ENCODE assay signal across 9 cellular contexts in genomic region chrX:96372313-96373046, GRCh38.
DNase-seq lines count a peak whose midpoint lies in the region; ATAC-seq and TF ChIP-seq lines count a peak whose summit lies in the region.
"Had no signal": no experiment of that assay in that cellular context is flagged by ENCODE, and none has a peak within 500 bp of the region (broad histone marks: within the 10 kb centered on the region; RNA-seq: fewer than 3 reads in every experiment).

No MANE protein-coding gene starts in this region.

- H2BK20ac ChIP-seq in H9 (ENCODE audit: low read depth, low read length, poor library complexity, severe bottlenecking) = no peak overlapping the region

- H3K9me3 ChIP-seq in H9 (ENCODE audit: control insufficient read depth, low read depth, low read length) = no peaks in the 10 kb centered on the region
- H3K9me3 ChIP-seq: SJSA1 had no signal

- no peaks in the 10 kb centered on the region for H3K27me3 ChIP-seq in H9 (ENCODE audit: insufficient read depth, low read length)
- H3K27me3 ChIP-seq: SJSA1 had no signal

- no peak overlapping the region for H3K4ac ChIP-seq in H9 (ENCODE audit: low read depth, low read length)

- H3K27me3 Mint-ChIP-seq in H9 (ENCODE audit: low read depth) = no peaks in the 10 kb centered on the region
- peaks cover 11% of the 10 kb centered on the region for H3K27me3 Mint-ChIP-seq in chondrocyte (ENCODE audit: low read depth)
- H3K27me3 Mint-ChIP-seq in activated T-helper 17 cell treated with anti-CD3 and anti-CD28 coated beads, Interleukin-2, amount 50 U/mL, for 72 hours = no peaks in the 10 kb centered on the region

- H3K4me1 Mint-ChIP-seq in H9 (peaks cover 5 to 6% of the 10 kb centered on the region in 2 experiments), chondrocyte (ENCODE audit: low read depth) (peaks cover 2% of the 10 kb centered on the region)
- H3K4me1 Mint-ChIP-seq in activated T-helper 17 cell treated with anti-CD3 and anti-CD28 coated beads, Interleukin-2, amount 50 U/mL, for 72 hours = no peaks in the 10 kb centered on the region

- no peaks in the 10 kb centered on the region for H4K20me1 ChIP-seq in H9 (ENCODE audit: control insufficient read depth, insufficient read depth, insufficient read length)

- H3K9ac ChIP-seq in H9 (ENCODE audit: extremely low read depth, insufficient read length, low read length) = no peak overlapping the region

- H3K9me3 Mint-ChIP-seq in H9 (no peaks in the 10 kb centered on the region), chondrocyte (ENCODE audit: low read depth) (no peaks in the 10 kb centered on the region)
- H3K9me3 Mint-ChIP-seq in activated T-helper 17 cell treated with anti-CD3 and anti-CD28 coated beads, Interleukin-2, amount 50 U/mL, for 72 hours = no peaks in the 10 kb centered on the region

- no peaks in the 10 kb centered on the region for H3K23me2 ChIP-seq in H9 (ENCODE audit: insufficient read length, low read depth, low read length, poor library complexity, severe bottlenecking)

- no peak overlapping the region for H3K23ac ChIP-seq in H9 (ENCODE audit: insufficient read length, low read depth, low read length)

- H4K8ac ChIP-seq in H9 (replicated peaks; ENCODE audit: insufficient read length, low read depth, low read length) = no peak overlapping the region

- no peak overlapping the region for H3K27ac ChIP-seq in H9 (ENCODE audit: insufficient read length, low read depth, low read length)
- H3K27ac ChIP-seq: SJSA1 had no signal

- no peak overlapping the region for H4K91ac ChIP-seq in H9 (ENCODE audit: insufficient read length, low read depth, low read length)

- H2BK5ac ChIP-seq in H9 (ENCODE audit: insufficient read length, low read length) = no peak overlapping the region

- H2AK5ac ChIP-seq in H9 (ENCODE audit: insufficient read length, low read length) = no peak overlapping the region

- H3K56ac ChIP-seq in H9 (ENCODE audit: insufficient read length, low read depth, low read length) = no peak overlapping the region

- WGBS in H9 (ENCODE audit: extremely low coverage, insufficient read length, low lambda C conversion rate) = no CpG with 5 or more reads among the region's 7 CpGs

- DNase-seq in DMS53 (lab: John Stamatoyannopoulos, UW) (peak; percentile 71), H9 (peak; percentile 33), NCI-H460 (ENCODE audit: extremely low read depth, low read depth) (peak; percentile 45), chondrocyte (ENCODE audit: low spot score) (no peak), lung microvascular endothelial cell (ENCODE audit: low read depth in 2 of 2) (peak; percentile 71 to 73), activated gamma-delta T cell treated with Interleukin-2 at 50 U/mL for 16 hours (no peak)

- H3K18ac ChIP-seq in H9 (ENCODE audit: insufficient read length, low read depth, low read length) = no peak overlapping the region

- no peaks in the 10 kb centered on the region for H3K79me1 ChIP-seq in H9 (ENCODE audit: insufficient read depth, low read depth, low read length, poor library complexity, severe bottlenecking)

- no peak overlapping the region for H3K4me3 Mint-ChIP-seq in H9
- no peak overlapping the region for H3K4me3 Mint-ChIP-seq in chondrocyte (ENCODE audit: unreplicated experiment)
- H3K4me3 Mint-ChIP-seq in activated T-helper 17 cell treated with anti-CD3 and anti-CD28 coated beads, Interleukin-2, amount 50 U/mL, for 72 hours = no peak overlapping the region

- no peak overlapping the region for H3K4me2 ChIP-seq in H9 (ENCODE audit: insufficient read depth, insufficient read length, low read length)

- H4K5ac ChIP-seq in H9 (ENCODE audit: insufficient read length, low read depth, low read length) = no peak overlapping the region

- H2AFZ ChIP-seq in H9 (ENCODE audit: low read length) = no peak overlapping the region

- peak; percentile 87 for TF ChIP-seq CTCF in H9 (conservative IDR thresholded peaks at IDR 0.05)
- TF ChIP-seq CTCF in chondrocyte (IDR thresholded peaks at IDR 0.05) = peak; percentile 95

- H3K4me1 ChIP-seq in H9 (ENCODE audit: insufficient read depth, low read length) = no peaks in the 10 kb centered on the region
- H3K4me1 ChIP-seq: SJSA1 had no signal

- H3K27ac Mint-ChIP-seq in H9 = no peak overlapping the region
- no peak overlapping the region for H3K27ac Mint-ChIP-seq in chondrocyte (ENCODE audit: unreplicated experiment)
- H3K27ac Mint-ChIP-seq in activated T-helper 17 cell treated with anti-CD3 and anti-CD28 coated beads, Interleukin-2, amount 50 U/mL, for 72 hours = no peak overlapping the region

- no peak overlapping the region for H2BK120ac ChIP-seq in H9 (ENCODE audit: low read depth, low read length, poor library complexity, severe bottlenecking)

- no peak overlapping the region for H3K14ac ChIP-seq in H9 (ENCODE audit: insufficient read depth, low read length)

- H2BK15ac ChIP-seq in H9 (ENCODE audit: low read depth, low read length) = no peak overlapping the region

- no peak for ATAC-seq in GM18873 (IDR thresholded peaks at IDR 0.05; ENCODE audit: low FRiP score, unreplicated experiment)
- ATAC-seq in activated T-helper 17 cell treated with anti-CD3 and anti-CD28 coated beads, Interleukin-2, amount 50 U/mL, for 72 hours (replicated peaks) = no peak

- no peak overlapping the region for H3T11ph ChIP-seq in H9 (ENCODE audit: low read length)

- no peak overlapping the region for H2BK12ac ChIP-seq in H9 (ENCODE audit: insufficient read length, low read depth, low read length)

- H3K36me3 Mint-ChIP-seq in H9 (ENCODE audit: insufficient read depth in 1 of 3, low read depth in 3 of 3) = no peaks in the 10 kb centered on the region
- H3K36me3 Mint-ChIP-seq in chondrocyte (ENCODE audit: low read depth) = no peaks in the 10 kb centered on the region
- no peaks in the 10 kb centered on the region for H3K36me3 Mint-ChIP-seq in activated T-helper 17 cell treated with anti-CD3 and anti-CD28 coated beads, Interleukin-2, amount 50 U/mL, for 72 hours (ENCODE audit: low read depth)

- no peaks in the 10 kb centered on the region for H3K79me2 ChIP-seq in H9 (ENCODE audit: insufficient read depth, low read length)

Comparison
In these comparisons a context has a peak if more than half of its experiments do, and no peak if none do; other contexts are left out.
1. DNase-seq: peak in DMS53 (single experiment), H9 (single experiment), NCI-H460 (single experiment) and lung microvascular endothelial cell (2 of 2); none in chondrocyte (single experiment) and activated gamma-delta T cell treated with Interleukin-2 at 50 U/mL for 16 hours (single experiment).